In the genomic region with DNA sequence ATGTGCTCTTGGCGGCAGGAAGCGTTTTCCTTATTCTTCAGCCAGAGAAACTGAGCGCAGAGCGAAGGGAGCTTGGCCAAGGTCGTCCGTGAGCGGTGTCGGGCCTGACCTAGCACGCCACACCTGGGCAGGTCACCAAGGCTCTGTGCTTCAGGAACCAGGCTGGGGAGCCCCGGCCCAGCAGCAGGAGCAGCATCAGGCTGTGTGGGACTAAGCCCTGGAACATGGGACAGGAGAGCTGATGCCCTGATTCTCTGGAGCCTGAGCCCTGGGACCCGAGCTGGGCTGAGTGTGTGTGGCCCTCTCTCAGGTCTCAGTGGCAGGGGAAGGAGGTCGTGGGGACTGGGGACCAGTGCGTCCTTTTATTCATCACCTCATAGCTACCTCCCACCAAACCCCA, we compare ENCODE assay signal across 19 cellular contexts.
DNase-seq lines count a peak whose midpoint lies in the region; ATAC-seq and TF ChIP-seq lines count a peak whose summit lies in the region.
"Had no signal": no experiment of that assay in that cellular context is flagged by ENCODE, and none has a peak within 500 bp of the region (broad histone marks: within the 10 kb centered on the region; RNA-seq: fewer than 3 reads in every experiment).

No MANE protein-coding gene starts in this region.

- no peak for ATAC-seq in activated T-cell treated with anti-CD3 and anti-CD28 coated beads, Interleukin-2, amount 50 U/mL, for 72 hours (replicated peaks in 1 of 2)
- peak; percentile 30 for ATAC-seq in left lung
- ATAC-seq in upper lobe of left lung (ENCODE audit: low FRiP score in 2 of 2): no peak
- ATAC-seq: A549, GM12878 had no signal

- no peaks in the 10 kb centered on the region for H3K4me1 Mint-ChIP-seq in activated T-cell treated with anti-CD3 and anti-CD28 coated beads, Interleukin-2, amount 50 U/mL, for 72 hours (ENCODE audit: low read depth)

- intact Hi-C loops in left lung (cut with DNase I): no loop called here
- intact Hi-C loops in colonic mucosa (cut with DNase I): no loop called here

- H3K9ac ChIP-seq in colonic mucosa (ENCODE audit: low read depth in 2 of 2, low read length in 2 of 2): no peak overlapping the region
- no peak overlapping the region for H3K9ac ChIP-seq in Karpas-422 (ENCODE audit: low read length)

- H3K4me1 ChIP-seq in Peyer's patch: no peaks in the 10 kb centered on the region
- peaks cover 11 to 12% of the 10 kb centered on the region in 2 donors for H3K4me1 ChIP-seq in left lung
- H3K4me1 ChIP-seq in upper lobe of left lung: peaks cover 9 to 43% (median 31%) of the 10 kb centered on the region in 4 donors
- H3K4me1 ChIP-seq in colonic mucosa: no peaks in the 10 kb centered on the region
- no peaks in the 10 kb centered on the region for H3K4me1 ChIP-seq in Karpas-422 (ENCODE audit: low read length)
- H3K4me1 ChIP-seq: A549 had no signal

- H3K4me3 Mint-ChIP-seq in activated T-cell treated with anti-CD3 and anti-CD28 coated beads, Interleukin-2, amount 50 U/mL, for 72 hours: no peak overlapping the region
- H3K4me3 Mint-ChIP-seq: CD4-positive, alpha-beta T cell had no signal

- H3K27ac Mint-ChIP-seq in activated T-cell treated with anti-CD3 and anti-CD28 coated beads, Interleukin-2, amount 50 U/mL, for 72 hours: no peak overlapping the region
- H3K27ac Mint-ChIP-seq: CD4-positive, alpha-beta T cell had no signal

- H3K79me2 ChIP-seq in Karpas-422 (ENCODE audit: low read length): no peaks in the 10 kb centered on the region

- H3K36me3 ChIP-seq in Peyer's patch (no peaks in the 10 kb centered on the region), left lung (no peaks in the 10 kb centered on the region), upper lobe of left lung (no peaks in the 10 kb centered on the region), colonic mucosa (no peaks in the 10 kb centered on the region), Karpas-422 (ENCODE audit: insufficient read depth, low read length) (no peaks in the 10 kb centered on the region)

- H2AFZ ChIP-seq in Karpas-422 (ENCODE audit: low read length): no peak overlapping the region

- H3K4me2 ChIP-seq in Karpas-422 (ENCODE audit: low read depth, low read length, poor library complexity, severe bottlenecking): no peak overlapping the region
- H3K4me2 ChIP-seq: A549 had no signal

- no peak for TF ChIP-seq POLR2A in Peyer's patch (IDR thresholded peaks at IDR 0.05)
- TF ChIP-seq POLR2A in upper lobe of left lung (IDR thresholded peaks at IDR 0.05): no peak

- H3K36me3 Mint-ChIP-seq in activated T-cell treated with anti-CD3 and anti-CD28 coated beads, Interleukin-2, amount 50 U/mL, for 72 hours (ENCODE audit: insufficient read depth in 2 of 2): no peaks in the 10 kb centered on the region

- no peaks in the 10 kb centered on the region for H3K27me3 Mint-ChIP-seq in activated T-cell treated with anti-CD3 and anti-CD28 coated beads, Interleukin-2, amount 50 U/mL, for 72 hours (ENCODE audit: low read depth)
- H3K27me3 Mint-ChIP-seq: CD4-positive, alpha-beta T cell had no signal

- no peak for TF ChIP-seq EP300 in upper lobe of left lung (IDR thresholded peaks at IDR 0.05)

- H3K27me3 ChIP-seq in Peyer's patch (no peaks in the 10 kb centered on the region), left lung (peaks cover 0 to 5% of the 10 kb centered on the region in 2 donors), upper lobe of left lung (no peaks in the 10 kb centered on the region), colonic mucosa (no peaks in the 10 kb centered on the region), Karpas-422 (ENCODE audit: low read length) (no peaks in the 10 kb centered on the region)

- H3K4me3 ChIP-seq in Peyer's patch (no peak overlapping the region), left lung (no peak overlapping the region), upper lobe of left lung (no peak overlapping the region), colonic mucosa (no peak overlapping the region), Karpas-422 (ENCODE audit: low read length) (no peak overlapping the region)
- H3K4me3 ChIP-seq: A549, GM12878 had no signal

- no peaks in the 10 kb centered on the region for H3K9me3 Mint-ChIP-seq in activated T-cell treated with anti-CD3 and anti-CD28 coated beads, Interleukin-2, amount 50 U/mL, for 72 hours
- H3K9me3 Mint-ChIP-seq: CD4-positive, alpha-beta T cell had no signal

- 77 to 100% methylated on average over 5 to 13 of the region's 13 CpGs for WGBS in upper lobe of left lung, 2 donors

- 0 out of 2 replicates have a peak, but pooled peaks cover 3% of the 10 kb centered on the region for H4K20me1 ChIP-seq in Karpas-422 (ENCODE audit: insufficient read depth, low read depth, low read length)

- no peaks in the 10 kb centered on the region for H3K9me2 ChIP-seq in Karpas-422 (replicated peaks; ENCODE audit: insufficient read depth, low read length)

- H3K9me3 ChIP-seq in Peyer's patch (no peaks in the 10 kb centered on the region), left lung (no peaks in the 10 kb centered on the region), upper lobe of left lung (no peaks in the 10 kb centered on the region), colonic mucosa (no peaks in the 10 kb centered on the region), Karpas-422 (ENCODE audit: low read length) (no peaks in the 10 kb centered on the region)
- H3K9me3 ChIP-seq: A549 had no signal

- peak; percentile 1 for DNase-seq in activated T-cell treated with anti-CD3 and anti-CD28 coated beads, Interleukin-2, amount 50 U/mL, for 1 hour
- DNase-seq in activated T-cell treated with anti-CD3 and anti-CD28 coated beads, Interleukin-2, amount 50 U/mL, for 72 hours: no peak
- DNase-seq in Peyer's patch (peak in 2 of 3 donors; percentile 35 to 37), left lung (peak in 1 of 2 donors; percentile 56), upper lobe of left lung (peak; percentile 44 to 75), colonic mucosa (no peak), Karpas-422 (no peak)
- DNase-seq: DMS153; GF-D8; HCEC 1CT; NCI-H1092 treated with DMSO at 0.1 percent for 48 hours; NCI-H146; NCI-H2081; NCI-H446 treated with DMSO at 0.1 percent for 48 hours; NK-92 treated with Interleukin-12 subunit alpha and Interleukin-12 subunit beta, amount 100 ng/mL, for 24 hours; Right ventricle myocardium superior had no signal

- TF ChIP-seq CTCF in Peyer's patch (IDR thresholded peaks at IDR 0.05) (no peak), left lung (IDR thresholded peaks at IDR 0.05) (no peak), upper lobe of left lung (IDR thresholded peaks at IDR 0.05) (no peak), colonic mucosa (IDR thresholded peaks at IDR 0.05) (no peak)

- no peak overlapping the region for H3K27ac ChIP-seq in Peyer's patch
- no peak overlapping the region for H3K27ac ChIP-seq in left lung
- no peak overlapping the region for H3K27ac ChIP-seq in upper lobe of left lung
- H3K27ac ChIP-seq in colonic mucosa: no peak overlapping the region
- no peak overlapping the region for H3K27ac ChIP-seq in Karpas-422 (ENCODE audit: low read length)
- H3K27ac ChIP-seq: A549 had no signal

Comparison
In these comparisons a context has a peak if more than half of its experiments do, and no peak if none do; other contexts are left out.
1. DNase-seq: peak in activated T-cell treated with anti-CD3 and anti-CD28 coated beads, Interleukin-2, amount 50 U/mL, for 1 hour (single experiment), Peyer's patch (2 of 3) and upper lobe of left lung (2 of 2); none in activated T-cell treated with anti-CD3 and anti-CD28 coated beads, Interleukin-2, amount 50 U/mL, for 72 hours (0 of 2), colonic mucosa (single experiment) and Karpas-422 (single experiment).